1 cellular context compared by ENCODE assay signal in the genomic region with DNA sequence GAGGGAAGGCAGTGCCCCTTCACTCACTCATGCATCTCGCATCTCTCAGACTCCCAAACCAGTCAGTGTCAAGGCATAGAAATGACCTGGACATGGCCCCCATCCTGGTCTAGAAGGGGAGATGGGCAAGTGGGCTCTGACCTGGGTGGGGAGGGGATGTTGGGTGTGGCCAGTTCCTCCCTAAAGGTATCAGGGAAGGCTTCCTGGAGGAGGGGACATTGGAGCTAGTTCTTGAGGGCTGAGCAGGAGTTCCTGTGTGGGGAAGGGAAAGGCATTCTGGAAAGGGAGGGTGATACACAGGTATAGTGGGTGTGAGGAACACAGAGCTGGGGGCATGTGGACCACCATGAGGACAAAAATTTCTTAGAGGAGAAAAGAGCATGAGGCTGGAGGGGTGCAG.
TF ChIP-seq lines count a peak whose summit lies in the region.

No MANE protein-coding gene starts in this region.

TF ChIP-seq in H1, 55 proteins besides CTCF, POLR2A, EP300 and RAD21:
- TF ChIP-seq, protein P1, sequence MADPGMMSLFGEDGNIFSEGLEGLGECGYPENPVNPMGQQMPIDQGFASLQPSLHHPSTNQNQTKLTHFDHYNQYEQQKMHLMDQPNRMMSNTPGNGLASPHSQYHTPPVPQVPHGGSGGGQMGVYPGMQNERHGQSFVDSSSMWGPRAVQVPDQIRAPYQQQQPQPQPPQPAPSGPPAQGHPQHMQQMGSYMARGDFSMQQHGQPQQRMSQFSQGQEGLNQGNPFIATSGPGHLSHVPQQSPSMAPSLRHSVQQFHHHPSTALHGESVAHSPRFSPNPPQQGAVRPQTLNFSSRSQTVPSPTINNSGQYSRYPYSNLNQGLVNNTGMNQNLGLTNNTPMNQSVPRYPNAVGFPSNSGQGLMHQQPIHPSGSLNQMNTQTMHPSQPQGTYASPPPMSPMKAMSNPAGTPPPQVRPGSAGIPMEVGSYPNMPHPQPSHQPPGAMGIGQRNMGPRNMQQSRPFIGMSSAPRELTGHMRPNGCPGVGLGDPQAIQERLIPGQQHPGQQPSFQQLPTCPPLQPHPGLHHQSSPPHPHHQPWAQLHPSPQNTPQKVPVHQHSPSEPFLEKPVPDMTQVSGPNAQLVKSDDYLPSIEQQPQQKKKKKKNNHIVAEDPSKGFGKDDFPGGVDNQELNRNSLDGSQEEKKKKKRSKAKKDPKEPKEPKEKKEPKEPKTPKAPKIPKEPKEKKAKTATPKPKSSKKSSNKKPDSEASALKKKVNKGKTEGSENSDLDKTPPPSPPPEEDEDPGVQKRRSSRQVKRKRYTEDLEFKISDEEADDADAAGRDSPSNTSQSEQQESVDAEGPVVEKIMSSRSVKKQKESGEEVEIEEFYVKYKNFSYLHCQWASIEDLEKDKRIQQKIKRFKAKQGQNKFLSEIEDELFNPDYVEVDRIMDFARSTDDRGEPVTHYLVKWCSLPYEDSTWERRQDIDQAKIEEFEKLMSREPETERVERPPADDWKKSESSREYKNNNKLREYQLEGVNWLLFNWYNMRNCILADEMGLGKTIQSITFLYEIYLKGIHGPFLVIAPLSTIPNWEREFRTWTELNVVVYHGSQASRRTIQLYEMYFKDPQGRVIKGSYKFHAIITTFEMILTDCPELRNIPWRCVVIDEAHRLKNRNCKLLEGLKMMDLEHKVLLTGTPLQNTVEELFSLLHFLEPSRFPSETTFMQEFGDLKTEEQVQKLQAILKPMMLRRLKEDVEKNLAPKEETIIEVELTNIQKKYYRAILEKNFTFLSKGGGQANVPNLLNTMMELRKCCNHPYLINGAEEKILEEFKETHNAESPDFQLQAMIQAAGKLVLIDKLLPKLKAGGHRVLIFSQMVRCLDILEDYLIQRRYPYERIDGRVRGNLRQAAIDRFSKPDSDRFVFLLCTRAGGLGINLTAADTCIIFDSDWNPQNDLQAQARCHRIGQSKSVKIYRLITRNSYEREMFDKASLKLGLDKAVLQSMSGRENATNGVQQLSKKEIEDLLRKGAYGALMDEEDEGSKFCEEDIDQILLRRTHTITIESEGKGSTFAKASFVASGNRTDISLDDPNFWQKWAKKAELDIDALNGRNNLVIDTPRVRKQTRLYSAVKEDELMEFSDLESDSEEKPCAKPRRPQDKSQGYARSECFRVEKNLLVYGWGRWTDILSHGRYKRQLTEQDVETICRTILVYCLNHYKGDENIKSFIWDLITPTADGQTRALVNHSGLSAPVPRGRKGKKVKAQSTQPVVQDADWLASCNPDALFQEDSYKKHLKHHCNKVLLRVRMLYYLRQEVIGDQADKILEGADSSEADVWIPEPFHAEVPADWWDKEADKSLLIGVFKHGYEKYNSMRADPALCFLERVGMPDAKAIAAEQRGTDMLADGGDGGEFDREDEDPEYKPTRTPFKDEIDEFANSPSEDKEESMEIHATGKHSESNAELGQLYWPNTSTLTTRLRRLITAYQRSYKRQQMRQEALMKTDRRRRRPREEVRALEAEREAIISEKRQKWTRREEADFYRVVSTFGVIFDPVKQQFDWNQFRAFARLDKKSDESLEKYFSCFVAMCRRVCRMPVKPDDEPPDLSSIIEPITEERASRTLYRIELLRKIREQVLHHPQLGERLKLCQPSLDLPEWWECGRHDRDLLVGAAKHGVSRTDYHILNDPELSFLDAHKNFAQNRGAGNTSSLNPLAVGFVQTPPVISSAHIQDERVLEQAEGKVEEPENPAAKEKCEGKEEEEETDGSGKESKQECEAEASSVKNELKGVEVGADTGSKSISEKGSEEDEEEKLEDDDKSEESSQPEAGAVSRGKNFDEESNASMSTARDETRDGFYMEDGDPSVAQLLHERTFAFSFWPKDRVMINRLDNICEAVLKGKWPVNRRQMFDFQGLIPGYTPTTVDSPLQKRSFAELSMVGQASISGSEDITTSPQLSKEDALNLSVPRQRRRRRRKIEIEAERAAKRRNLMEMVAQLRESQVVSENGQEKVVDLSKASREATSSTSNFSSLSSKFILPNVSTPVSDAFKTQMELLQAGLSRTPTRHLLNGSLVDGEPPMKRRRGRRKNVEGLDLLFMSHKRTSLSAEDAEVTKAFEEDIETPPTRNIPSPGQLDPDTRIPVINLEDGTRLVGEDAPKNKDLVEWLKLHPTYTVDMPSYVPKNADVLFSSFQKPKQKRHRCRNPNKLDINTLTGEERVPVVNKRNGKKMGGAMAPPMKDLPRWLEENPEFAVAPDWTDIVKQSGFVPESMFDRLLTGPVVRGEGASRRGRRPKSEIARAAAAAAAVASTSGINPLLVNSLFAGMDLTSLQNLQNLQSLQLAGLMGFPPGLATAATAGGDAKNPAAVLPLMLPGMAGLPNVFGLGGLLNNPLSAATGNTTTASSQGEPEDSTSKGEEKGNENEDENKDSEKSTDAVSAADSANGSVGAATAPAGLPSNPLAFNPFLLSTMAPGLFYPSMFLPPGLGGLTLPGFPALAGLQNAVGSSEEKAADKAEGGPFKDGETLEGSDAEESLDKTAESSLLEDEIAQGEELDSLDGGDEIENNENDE (IDR thresholded peaks at IDR 0.05; ENCODE audit: insufficient replicate concordance, low read length) = no peak
- no peak for TF ChIP-seq SAP30 (IDR thresholded peaks at IDR 0.05; ENCODE audit: insufficient read depth, insufficient replicate concordance, low read length)
- no peak for TF ChIP-seq CBX5 (IDR thresholded peaks at IDR 0.05; ENCODE audit: low read depth, low read length)
- no peak for TF ChIP-seq SIRT6 (IDR thresholded peaks at IDR 0.05; ENCODE audit: low read length)
